In genomic region chr5:51398875-51399635, GRCh38 we compare ENCODE assay signal across 13 cellular contexts. TPM values are rescaled to one million over a fixed set of nuclear protein-coding genes. Genes with fewer than 3 reads are reported as not detected.
DNase-seq lines count a peak whose midpoint lies in the region; ATAC-seq, FAIRE-seq and TF ChIP-seq lines count a peak whose summit lies in the region.
"Had no signal": no experiment of that assay in that cellular context is flagged by ENCODE, and none has a peak within 500 bp of the region (broad histone marks: within the 10 kb centered on the region; RNA-seq: fewer than 3 reads in every experiment).

No MANE protein-coding gene starts in this region.

- H3K4me2 ChIP-seq in keratinocyte (ENCODE audit: control insufficient read depth, extremely low read depth, insufficient read depth, low read depth, low read length) (peak overlapping the region; percentile 76), smooth muscle cell (peak overlapping the region; percentile 82)

- no peaks in the 10 kb centered on the region for H3K36me3 ChIP-seq in HUES6 (ENCODE audit: control insufficient read depth, insufficient read depth, low read length)
- H3K36me3 ChIP-seq in keratinocyte (ENCODE audit: control insufficient read depth in 2 of 2, extremely low read depth in 1 of 2, insufficient read depth in 2 of 2, low read length in 2 of 2): peaks cover 0 to 3% of the 10 kb centered on the region in 2 experiments
- no peaks in the 10 kb centered on the region for H3K36me3 ChIP-seq in smooth muscle cell (ENCODE audit: low read depth)

- ATAC-seq in activated T-cell treated with anti-CD3 and anti-CD28 coated beads, Interleukin-2, amount 50 U/mL, for 4 hours: no peak
- ATAC-seq in HG02973 (IDR thresholded peaks at IDR 0.05; ENCODE audit: unreplicated experiment): no peak
- ATAC-seq: activated CD4-positive, alpha-beta T cell treated with anti-CD3 and anti-CD28 coated beads for 36 hours had no signal

- peak overlapping the region; percentile 61 to 82 (median 70) for H3K4me3 Mint-ChIP-seq in brain
- H3K4me3 Mint-ChIP-seq in activated T-cell treated with anti-CD3 and anti-CD28 coated beads, Interleukin-2, amount 50 U/mL, for 4 hours: no peak overlapping the region
- H3K4me3 Mint-ChIP-seq: activated CD4-positive, alpha-beta T cell treated with anti-CD3 and anti-CD28 coated beads for 36 hours; T-helper 2 cell treated with Interferon-gamma antibody and Interleukin-4, amounts not matched to agents 5 μg/mL and 100 μg/mL, for 36 hours had no signal

- peak overlapping the region; percentile 47 for H3K9ac ChIP-seq in HUES6 (ENCODE audit: low read length)
- no peak overlapping the region for H3K9ac ChIP-seq in keratinocyte (ENCODE audit: control insufficient read depth, extremely low read depth, insufficient read depth, low read length)
- no peak overlapping the region for H3K9ac ChIP-seq in smooth muscle cell (ENCODE audit: low read depth)

- FAIRE-seq in keratinocyte (lab: Jason Lieb, UNC): no peak

- peaks cover 91% of the 10 kb centered on the region for H3K27me3 Mint-ChIP-seq in brain
- H3K27me3 Mint-ChIP-seq in activated T-cell treated with anti-CD3 and anti-CD28 coated beads, Interleukin-2, amount 50 U/mL, for 4 hours (ENCODE audit: low read depth): peaks cover 42% of the 10 kb centered on the region

- no peaks in the 10 kb centered on the region for H3F3A ChIP-seq in smooth muscle cell (ENCODE audit: low read depth)

- no peaks in the 10 kb centered on the region for H4K20me1 ChIP-seq in keratinocyte (ENCODE audit: control insufficient read depth, extremely low read depth, insufficient read depth, low read length)
- H4K20me1 ChIP-seq in smooth muscle cell (ENCODE audit: low read depth): no peaks in the 10 kb centered on the region

- H3K27me3 ChIP-seq in HUES6 (ENCODE audit: control insufficient read depth, insufficient read depth, low read length): peaks cover 86% of the 10 kb centered on the region
- H3K27me3 ChIP-seq in keratinocyte (ENCODE audit: control insufficient read depth, extremely low read depth, insufficient read depth, low read length): no peaks in the 10 kb centered on the region
- H3K27me3 ChIP-seq in smooth muscle cell (ENCODE audit: low read depth): peaks cover 68% of the 10 kb centered on the region

- WGBS in smooth muscle cell (ENCODE audit: low lambda C conversion rate): under 1% methylated on average over 54 of the region's 57 CpGs

- H3K9me1 ChIP-seq in keratinocyte (ENCODE audit: control insufficient read depth, extremely low read depth, insufficient read depth, low read length): no peaks in the 10 kb centered on the region

- H3K4me3 ChIP-seq in HUES6 (ENCODE audit: low read depth, low read length): peak overlapping the region; percentile 53
- H3K4me3 ChIP-seq in keratinocyte (ENCODE audit: control insufficient read depth in 2 of 3, extremely low read depth in 1 of 3, insufficient read depth in 2 of 3, low read depth in 1 of 3, low read length in 3 of 3): peak overlapping the region in 2 of 3 experiments; percentile 44 to 67
- peak overlapping the region; percentile 45 for H3K4me3 ChIP-seq in smooth muscle cell

- no peak for TF ChIP-seq CTCF in brain (conservative IDR thresholded peaks at IDR 0.05)
- no peak for TF ChIP-seq CTCF in keratinocyte (optimal IDR thresholded peaks at IDR 0.05 in 1 of 3, IDR thresholded peaks at IDR 0.05 in 1 of 3, conservative IDR thresholded peaks at IDR 0.05 in 1 of 3; ENCODE audit: extremely low read depth in 1 of 3, insufficient read depth in 2 of 3, low read length in 3 of 3)
- TF ChIP-seq CTCF in smooth muscle cell (IDR thresholded peaks at IDR 0.05; ENCODE audit: borderline replicate concordance, insufficient read depth, poor library complexity, severe bottlenecking): no peak

- peaks cover 15% of the 10 kb centered on the region for H3K4me1 Mint-ChIP-seq in brain
- H3K4me1 Mint-ChIP-seq in activated T-cell treated with anti-CD3 and anti-CD28 coated beads, Interleukin-2, amount 50 U/mL, for 4 hours (ENCODE audit: low read depth): no peaks in the 10 kb centered on the region
- H3K4me1 Mint-ChIP-seq: activated CD4-positive, alpha-beta T cell treated with anti-CD3 and anti-CD28 coated beads for 36 hours had no signal

- no peak overlapping the region for H3K27ac ChIP-seq in HUES6 (ENCODE audit: low read depth, low read length)
- no peak overlapping the region for H3K27ac ChIP-seq in keratinocyte (ENCODE audit: control insufficient read depth, insufficient read depth, low read length)
- peak overlapping the region; percentile 12 for H3K27ac ChIP-seq in smooth muscle cell (ENCODE audit: low read depth)

- H3K79me2 ChIP-seq in keratinocyte (ENCODE audit: control insufficient read depth, insufficient read depth, low read length) (no peaks in the 10 kb centered on the region), smooth muscle cell (ENCODE audit: low read depth) (no peaks in the 10 kb centered on the region)

- no peak overlapping the region for H3K27ac Mint-ChIP-seq in brain
- H3K27ac Mint-ChIP-seq: activated CD4-positive, alpha-beta T cell treated with anti-CD3 and anti-CD28 coated beads for 36 hours; T-helper 2 cell treated with Interferon-gamma antibody and Interleukin-4, amounts not matched to agents 5 μg/mL and 100 μg/mL, for 36 hours had no signal

- H3K9me3 ChIP-seq in HUES6 (ENCODE audit: control insufficient read depth, insufficient read depth, low read depth, low read length): no peaks in the 10 kb centered on the region
- H3K9me3 ChIP-seq in keratinocyte (ENCODE audit: control insufficient read depth, low read depth, low read length): no peaks in the 10 kb centered on the region
- no peaks in the 10 kb centered on the region for H3K9me3 ChIP-seq in smooth muscle cell (replicated peaks; ENCODE audit: low read depth)

- H3K36me3 Mint-ChIP-seq in brain: no peaks in the 10 kb centered on the region
- H3K36me3 Mint-ChIP-seq in activated T-cell treated with anti-CD3 and anti-CD28 coated beads, Interleukin-2, amount 50 U/mL, for 4 hours (ENCODE audit: insufficient read depth): no peaks in the 10 kb centered on the region

- no peaks in the 10 kb centered on the region for H3K9me3 Mint-ChIP-seq in brain
- H3K9me3 Mint-ChIP-seq in activated T-cell treated with anti-CD3 and anti-CD28 coated beads, Interleukin-2, amount 50 U/mL, for 4 hours: peaks cover 4% of the 10 kb centered on the region
- H3K9me3 Mint-ChIP-seq: T-helper 2 cell treated with Interferon-gamma antibody and Interleukin-4, amounts not matched to agents 5 μg/mL and 100 μg/mL, for 36 hours had no signal

- H3K4me1 ChIP-seq in HUES6 (ENCODE audit: control insufficient read depth, insufficient read depth, low read length) (peaks cover 53% of the 10 kb centered on the region), keratinocyte (ENCODE audit: control insufficient read depth, extremely low read depth, insufficient read depth, low read length) (peaks cover 27% of the 10 kb centered on the region), smooth muscle cell (ENCODE audit: low read depth) (peaks cover 16% of the 10 kb centered on the region)

- peak overlapping the region; percentile 38 for H2AFZ ChIP-seq in keratinocyte (ENCODE audit: control insufficient read depth, low read length)
- H2AFZ ChIP-seq in smooth muscle cell (ENCODE audit: low read depth): peak overlapping the region; percentile 50

- DNase-seq in keratinocyte (ENCODE audit: low read depth, low spot score) (no peak), smooth muscle cell (lab: John Stamatoyannopoulos, UW; ENCODE audit: unreplicated experiment) (no peak), COLO829 (ENCODE audit: low spot score) (no peak)
- DNase-seq in activated T-cell treated with anti-CD3 and anti-CD28 coated beads, Interleukin-2, amount 50 U/mL, for 4 hours: no peak
- DNase-seq: activated CD4-positive, alpha-beta T cell treated with anti-CD3 and anti-CD28 coated beads for 36 hours; activated T-cell treated with anti-CD3 and anti-CD28 coated beads for 4 hours; NCI-H187; stimulated activated CD4-positive, alpha-beta T cell treated with anti-CD3 and anti-CD28 coated beads, Interleukin-2, amount 100 ng/mL, for 48 hours had no signal

- dilution Hi-C loops in keratinocyte (cut with MboI; ENCODE audit: extremely low pct_ligation_motif_present, low sequenced_read_pairs): no loop called here

RNA-seq across cellular contexts. Expression of gene ISL1, which starts 15.8 kb away (rescaled TPM):
- 156 TPM for polyA plus RNA-seq in brain (ENCODE audit: insufficient read depth, low read depth, low replicate concordance)
- polyA plus RNA-seq in keratinocyte: 2.4 to 4.5 TPM (median 4.4 TPM) in 3 replicates
- 0.62 TPM for polyA plus RNA-seq in keratinocyte (2011; ENCODE audit: low read depth)
- 2.3 and 2.9 TPM in 2 replicates for polyA plus RNA-seq in keratinocyte (2011; cell fraction: cytosol; rRNA removed)
- 4.6 and 4.9 TPM in 2 replicates for polyA plus RNA-seq in keratinocyte (2011; cell fraction: nucleus; rRNA removed)
- polyA plus RNA-seq in keratinocyte (2012; ENCODE audit: low replicate concordance): 0.75 and 3.7 TPM in 2 replicates
- 2.5 to 7.4 TPM (median 3.5 TPM) in 3 replicates for polyA minus RNA-seq in keratinocyte
- 4.4 TPM for polyA minus RNA-seq in keratinocyte (2011; cell fraction: cytosol; rRNA and poly(A)+ RNA removed)
- polyA minus RNA-seq in keratinocyte (2011; cell fraction: nucleus; rRNA and poly(A)+ RNA removed): 2.0 and 3.2 TPM in 2 replicates
- 6.7 and 16.0 TPM in 2 replicates for total RNA-seq in smooth muscle cell
- polyA plus RNA-seq in smooth muscle cell: 3.6 and 17.3 TPM in 2 replicates
- total RNA-seq in activated T-cell treated with anti-CD3 and anti-CD28 coated beads, Interleukin-2, amount 50 U/mL, for 4 hours: not detected
- total RNA-seq: activated CD4-positive, alpha-beta T cell treated with anti-CD3 and anti-CD28 coated beads for 36 hours; pulmonary artery endothelial cell had no signal
